In the genomic region with DNA sequence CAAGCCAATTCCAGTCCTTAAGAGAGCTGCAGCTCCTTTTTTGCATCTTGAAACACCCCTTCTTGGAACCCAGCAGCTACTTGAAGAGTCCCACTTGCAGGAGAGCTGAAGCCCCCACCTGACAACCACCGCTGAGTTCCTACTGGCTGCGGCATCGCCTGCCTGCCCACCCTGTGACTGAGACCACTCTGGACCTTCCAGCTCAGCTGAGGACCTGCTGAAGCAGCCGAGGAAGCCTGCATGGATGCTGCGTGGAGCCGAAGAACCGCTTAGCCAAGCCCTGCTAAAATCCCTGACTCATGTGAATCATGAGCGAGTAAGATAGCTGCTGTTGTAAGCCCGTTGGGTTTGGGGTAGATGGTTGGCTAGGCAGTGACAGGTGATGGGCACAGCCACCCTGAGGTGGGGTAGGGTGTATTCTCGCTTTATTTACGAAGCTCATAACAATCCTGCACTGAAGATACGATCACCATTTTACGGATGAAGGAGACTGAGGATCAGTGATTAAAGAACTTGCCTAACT, we compare ENCODE assay signal across 21 cellular contexts.
A peak's percentile ranks its signal among the peaks of the same experiment; 100 is the strongest.
DNase-seq lines count a peak whose midpoint lies in the region; ATAC-seq, FAIRE-seq and TF ChIP-seq lines count a peak whose summit lies in the region.
"Had no signal": no experiment of that assay in that cellular context is flagged by ENCODE, and none has a peak within 500 bp of the region (broad histone marks: within the 10 kb centered on the region; RNA-seq: fewer than 3 reads in every experiment).

No MANE protein-coding gene starts in this region.

- H3K9me3 ChIP-seq in K562 (replicated peaks; ENCODE audit: control insufficient read depth, insufficient read depth, low read depth, low read length) (no peaks in the 10 kb centered on the region), upper lobe of right lung (no peaks in the 10 kb centered on the region)
- H3K9me3 ChIP-seq: BLaER1 had no signal

- TF ChIP-seq POLR2A in K562 (conservative IDR thresholded peaks at IDR 0.05) = no peak

- no peak for TF ChIP-seq EP300 in K562 (IDR thresholded peaks at IDR 0.05; ENCODE audit: low read length)

- H3K4me3 ChIP-seq in K562 (no peak overlapping the region), upper lobe of right lung (no peak overlapping the region)
- H3K4me3 ChIP-seq: BLaER1 had no signal

- no peaks in the 10 kb centered on the region for H3K36me3 Mint-ChIP-seq in activated CD8-positive, alpha-beta memory T cell treated with anti-CD3 and anti-CD28 coated beads, Interleukin-2, amount 10 ng/mL, durations not matched to agents 7 days and 5 days
- no peaks in the 10 kb centered on the region for H3K36me3 Mint-ChIP-seq in natural killer cell
- H3K36me3 Mint-ChIP-seq: CD4-positive, alpha-beta memory T cell had no signal

- no peaks in the 10 kb centered on the region for H3K79me2 ChIP-seq in K562 (ENCODE audit: control insufficient read depth, insufficient read depth, low read length)

- no peaks in the 10 kb centered on the region for H3K4me1 ChIP-seq in K562 (replicated peaks in 1 of 2; ENCODE audit: control insufficient read depth in 2 of 2, insufficient read depth in 2 of 2, low read length in 2 of 2)
- no peaks in the 10 kb centered on the region for H3K4me1 ChIP-seq in upper lobe of right lung
- H3K4me1 ChIP-seq: BLaER1 had no signal

- no peak for TF ChIP-seq CTCF in K562 (IDR thresholded peaks at IDR 0.05 in 2 of 3, conservative IDR thresholded peaks at IDR 0.05 in 1 of 3; ENCODE audit: insufficient read depth in 2 of 3, low read depth in 1 of 3, low read length in 3 of 3)
- TF ChIP-seq CTCF in upper lobe of right lung (IDR thresholded peaks at IDR 0.05) = no peak
- no peak for TF ChIP-seq CTCF in natural killer cell (IDR thresholded peaks at IDR 0.05)

- no TSS peak for BruUV-seq in K562 (replicated peaks; lab: Mats Ljungman, UMichigan)

- H3K4me3 Mint-ChIP-seq in activated CD8-positive, alpha-beta memory T cell treated with anti-CD3 and anti-CD28 coated beads, Interleukin-2, amount 10 ng/mL, durations not matched to agents 7 days and 5 days = no peak overlapping the region
- H3K4me3 Mint-ChIP-seq in natural killer cell = no peak overlapping the region
- H3K4me3 Mint-ChIP-seq: CD4-positive, alpha-beta memory T cell had no signal

- no peak overlapping the region for H3K27ac Mint-ChIP-seq in activated CD8-positive, alpha-beta memory T cell treated with anti-CD3 and anti-CD28 coated beads, Interleukin-2, amount 10 ng/mL, durations not matched to agents 7 days and 5 days
- no peak overlapping the region for H3K27ac Mint-ChIP-seq in natural killer cell
- H3K27ac Mint-ChIP-seq: CD4-positive, alpha-beta memory T cell had no signal

- H3K27me3 Mint-ChIP-seq in activated CD8-positive, alpha-beta memory T cell treated with anti-CD3 and anti-CD28 coated beads, Interleukin-2, amount 10 ng/mL, durations not matched to agents 7 days and 5 days = peaks cover 20% of the 10 kb centered on the region
- H3K27me3 Mint-ChIP-seq in natural killer cell (ENCODE audit: low read depth in 2 of 2) = peaks cover 0 to 14% of the 10 kb centered on the region in 2 donors

- no peaks in the 10 kb centered on the region for H3K4me1 Mint-ChIP-seq in activated CD8-positive, alpha-beta memory T cell treated with anti-CD3 and anti-CD28 coated beads, Interleukin-2, amount 10 ng/mL, durations not matched to agents 7 days and 5 days
- no peaks in the 10 kb centered on the region for H3K4me1 Mint-ChIP-seq in natural killer cell
- H3K4me1 Mint-ChIP-seq: CD4-positive, alpha-beta memory T cell had no signal

- H2AFZ ChIP-seq in K562 (ENCODE audit: low read depth, low read length) = no peak overlapping the region

- peak; percentile 10 for DNase-seq in activated CD8-positive, alpha-beta memory T cell treated with anti-CD3 and anti-CD28 coated beads, Interleukin-2, amount 50 U/mL, for 48 hours
- DNase-seq in activated CD8-positive, alpha-beta memory T cell treated with anti-CD3 and anti-CD28 coated beads, Interleukin-2, amount 10 ng/mL, durations not matched to agents 7 days and 5 days = no peak
- DNase-seq in K562 (ENCODE audit: extremely low read depth in 1 of 4, low spot score in 3 of 4) (no peak), mesenteric fat pad (ENCODE audit: low spot score) (peak; percentile 67), upper lobe of right lung (peak; percentile 40), natural killer cell (no peak), NCI-H1694 (lab: John Stamatoyannopoulos, UW) (no peak), SW 1271 (lab: John Stamatoyannopoulos, UW) (no peak)
- DNase-seq: CD4-positive, alpha-beta memory T cell; COR-L47; H7; KBM-7; MV-4-11; NCI-H1105; NCI-H1436 treated with DMSO at 0.1 percent for 48 hours; NCI-H1930; NCI-H446; NCI-H524 treated with DMSO at 0.1 percent for 48 hours; NCI-H774 had no signal

- peaks cover 8% of the 10 kb centered on the region; the same call in 1 of the 2 replicates for H4K20me1 ChIP-seq in K562 (replicated peaks; ENCODE audit: control insufficient read depth, insufficient read depth, low read length)
- H4K20me1 ChIP-seq: BLaER1 had no signal

- POLR2A ChIA-PET in K562 (lab: Yijun Ruan, JAX) = interaction anchor here (0.7 kb wide), 1 partner anchor 112 kb away, joined by 3 read pairs; no protein-coding TSS in a partner anchor

- no peak overlapping the region for H3K4me2 ChIP-seq in K562 (ENCODE audit: insufficient read depth, low read length)
- H3K4me2 ChIP-seq: BLaER1 had no signal

- in situ Hi-C loops in K562 (cut with MboI) = no loop called here

- 0% methylated on average over 13 of the region's 13 CpGs for WGBS in K562 (ENCODE audit: insufficient coverage, low coverage, missing lambda C conversion rate)

- no peak for TF ChIP-seq RAD21 in K562 (CRISPR knock-in tag; conservative IDR thresholded peaks at IDR 0.05 in 1 of 2, IDR thresholded peaks at IDR 0.05 in 1 of 2)

- H3K36me3 ChIP-seq in K562 (ENCODE audit: control insufficient read depth, insufficient read depth, low read length) (no peaks in the 10 kb centered on the region), upper lobe of right lung (no peaks in the 10 kb centered on the region)
- H3K36me3 ChIP-seq: BLaER1 had no signal

- no peaks in the 10 kb centered on the region for H3K9me1 ChIP-seq in K562 (ENCODE audit: control insufficient read depth, insufficient read depth, low read length)

- H3K27ac ChIP-seq in K562 (ENCODE audit: extremely low read depth, low read depth, low read length) (no peak overlapping the region), upper lobe of right lung (no peak overlapping the region)
- H3K27ac ChIP-seq: BLaER1 had no signal

- H3K9ac ChIP-seq in K562 (ENCODE audit: insufficient read depth in 1 of 2, low read depth in 2 of 2, low read length in 2 of 2) = no peak overlapping the region
- H3K9ac ChIP-seq: BLaER1 had no signal

- CTCF ChIA-PET in activated CD8-positive, alpha-beta memory T cell treated with anti-CD3 and anti-CD28 coated beads, Interleukin-2, amount 10 ng/mL, durations not matched to agents 7 days and 5 days (lab: Charles Lee) = no interaction called here
- CTCF ChIA-PET in K562 (lab: Yijun Ruan, JAX; ENCODE audit: low intra/inter-chr PET ratio) = interaction anchor here (0.5 kb wide), 1 partner anchor 251 kb away, joined by 3 read pairs; no protein-coding TSS in a partner anchor

- ATAC-seq in activated CD8-positive, alpha-beta memory T cell treated with anti-CD3 and anti-CD28 coated beads, Interleukin-2, amount 10 ng/mL, durations not matched to agents 7 days and 5 days = no peak
- ATAC-seq in K562 (no peak), upper lobe of right lung (no peak), natural killer cell (no peak)

- no peaks in the 10 kb centered on the region for H3K9me3 Mint-ChIP-seq in activated CD8-positive, alpha-beta memory T cell treated with anti-CD3 and anti-CD28 coated beads, Interleukin-2, amount 10 ng/mL, durations not matched to agents 7 days and 5 days (ENCODE audit: low read depth)
- H3K9me3 Mint-ChIP-seq in natural killer cell = no peaks in the 10 kb centered on the region

- intact Hi-C loops in K562 (cut with micrococcal nuclease) (no loop called here), upper lobe of right lung (cut with DNase I) (no loop called here), natural killer cell (cut with micrococcal nuclease) (no loop called here)

- H3K27me3 ChIP-seq in K562 (ENCODE audit: control insufficient read depth in 2 of 2, insufficient read depth in 2 of 2, low read length in 2 of 2) (peaks cover 10 to 42% of the 10 kb centered on the region in 2 experiments; a peak in 4 of 5 replicates), upper lobe of right lung (no peaks in the 10 kb centered on the region)
- H3K27me3 ChIP-seq: BLaER1 had no signal

- FAIRE-seq in K562 (lab: Jason Lieb, UNC) = no peak
- FAIRE-seq: G401.6 had no signal

TF ChIP-seq in K562, 482 proteins besides CTCF, POLR2A, EP300 and RAD21 (continues in another document):
- TF ChIP-seq PML (IDR thresholded peaks at IDR 0.05; ENCODE audit: low read length) (no peak), POLR3G (IDR thresholded peaks at IDR 0.05; ENCODE audit: extremely low read depth, insufficient read length, insufficient replicate concordance) (no peak), EZH2 (IDR thresholded peaks at IDR 0.05; ENCODE audit: borderline replicate concordance, low read depth, low read length) (no peak), GTF2A2 (tag; IDR thresholded peaks at IDR 0.05) (no peak), SMAD1 (IDR thresholded peaks at IDR 0.05; ENCODE audit: low read depth, low read length, partially characterized antibody) (no peak), CBX8 (IDR thresholded peaks at IDR 0.05; ENCODE audit: borderline replicate concordance, extremely low read depth, low read depth, low read length, poor library complexity, severe bottlenecking) (no peak)
- TF ChIP-seq, protein P1, sequence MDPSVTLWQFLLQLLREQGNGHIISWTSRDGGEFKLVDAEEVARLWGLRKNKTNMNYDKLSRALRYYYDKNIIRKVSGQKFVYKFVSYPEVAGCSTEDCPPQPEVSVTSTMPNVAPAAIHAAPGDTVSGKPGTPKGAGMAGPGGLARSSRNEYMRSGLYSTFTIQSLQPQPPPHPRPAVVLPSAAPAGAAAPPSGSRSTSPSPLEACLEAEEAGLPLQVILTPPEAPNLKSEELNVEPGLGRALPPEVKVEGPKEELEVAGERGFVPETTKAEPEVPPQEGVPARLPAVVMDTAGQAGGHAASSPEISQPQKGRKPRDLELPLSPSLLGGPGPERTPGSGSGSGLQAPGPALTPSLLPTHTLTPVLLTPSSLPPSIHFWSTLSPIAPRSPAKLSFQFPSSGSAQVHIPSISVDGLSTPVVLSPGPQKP (CRISPR knock-in tag; IDR thresholded peaks at IDR 0.05) = no peak

Comparison
In these comparisons a context has a peak if more than half of its experiments do, and no peak if none do; other contexts are left out.
1. DNase-seq: peak in activated CD8-positive, alpha-beta memory T cell treated with anti-CD3 and anti-CD28 coated beads, Interleukin-2, amount 50 U/mL, for 48 hours (single experiment), mesenteric fat pad (single experiment) and upper lobe of right lung (single experiment); none in activated CD8-positive, alpha-beta memory T cell treated with anti-CD3 and anti-CD28 coated beads, Interleukin-2, amount 10 ng/mL, durations not matched to agents 7 days and 5 days (single experiment), K562 (0 of 4), natural killer cell (single experiment), NCI-H1694 (single experiment) and SW 1271 (0 of 2).